In the genomic region with DNA sequence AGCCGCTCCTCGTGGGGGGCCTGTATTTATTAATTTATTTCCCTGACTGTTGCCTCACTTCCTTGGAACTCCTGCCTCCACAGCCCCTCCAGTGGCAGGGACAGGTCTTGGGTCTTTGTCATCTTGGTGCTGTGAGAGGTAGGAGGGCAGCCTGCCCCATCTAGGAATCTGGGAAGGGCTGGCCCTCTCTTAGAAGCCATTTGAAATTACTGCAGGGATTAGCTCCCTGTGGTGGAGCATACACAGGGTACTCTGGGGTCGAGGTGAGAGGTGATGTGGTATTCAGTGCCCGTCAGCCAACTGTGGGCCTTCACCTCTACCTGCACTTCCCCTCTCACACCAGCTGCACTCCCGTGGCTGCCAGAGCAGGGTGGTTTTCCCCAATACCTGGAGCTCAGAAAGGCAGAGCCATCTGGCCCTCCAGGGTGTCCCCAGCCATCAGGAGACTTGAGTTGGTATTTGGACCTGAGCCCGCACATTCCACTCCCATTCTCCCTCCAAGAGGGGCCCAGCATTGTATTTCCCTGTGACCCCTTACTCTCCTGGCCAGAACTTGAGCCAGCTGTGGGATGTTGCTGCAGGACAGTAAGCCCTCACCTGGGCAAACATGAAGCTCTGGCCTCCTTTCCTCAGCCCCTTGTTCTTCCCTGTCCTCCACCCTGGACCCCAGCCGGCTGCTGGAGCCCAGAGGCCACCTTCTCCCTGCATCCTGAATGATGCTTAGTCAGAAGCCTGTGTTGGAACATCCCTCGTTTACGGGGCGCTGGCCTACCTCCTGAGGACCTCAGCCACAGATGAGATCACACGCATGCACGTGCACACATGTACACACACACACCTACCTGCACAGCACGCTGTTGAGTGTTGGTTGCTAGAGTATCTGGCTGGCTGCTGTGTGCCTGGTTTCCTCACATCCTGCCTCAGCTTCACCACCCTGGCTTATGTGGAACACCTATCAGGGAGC, we compare ENCODE assay signal across 1 cellular context.
TF ChIP-seq lines count a peak whose summit lies in the region.

No MANE protein-coding gene starts in this region.

TF ChIP-seq in IMR-90, 13 proteins besides CTCF, POLR2A, EP300 and RAD21:
- TF ChIP-seq MXI1 (IDR thresholded peaks at IDR 0.05; ENCODE audit: borderline replicate concordance, low read depth, low read length) (no peak), MAFK (IDR thresholded peaks at IDR 0.05; ENCODE audit: low read depth, low read length) (no peak), MAZ (IDR thresholded peaks at IDR 0.05; ENCODE audit: borderline replicate concordance, low read depth, low read length) (no peak), ELK1 (IDR thresholded peaks at IDR 0.05; ENCODE audit: borderline replicate concordance, low read depth, low read length) (no peak), CEBPB (IDR thresholded peaks at IDR 0.05; ENCODE audit: low read depth, low read length) (no peak), RCOR1 (IDR thresholded peaks at IDR 0.05; ENCODE audit: insufficient replicate concordance, low read length) (no peak), RFX5 (IDR thresholded peaks at IDR 0.05; ENCODE audit: low read depth, low read length) (no peak), FOS (IDR thresholded peaks at IDR 0.05; ENCODE audit: low read depth, low read length) (no peak), SMC3 (IDR thresholded peaks at IDR 0.05; ENCODE audit: low read depth, low read length) (no peak), BHLHE40 (IDR thresholded peaks at IDR 0.05; ENCODE audit: low read depth, low read length) (no peak), NFE2L2 (IDR thresholded peaks at IDR 0.05; ENCODE audit: low read depth, low read length) (no peak), CHD1 (IDR thresholded peaks at IDR 0.05; ENCODE audit: low read depth, low read length) (no peak), USF2 (IDR thresholded peaks at IDR 0.05; ENCODE audit: low read depth, low read length) (no peak)
